In genomic region chr1:172763088-172763487, GRCh38 we compare ENCODE assay signal across 20 cellular contexts.
"Had no signal": no experiment of that assay in that cellular context is flagged by ENCODE, and none has a peak within 500 bp of the region (broad histone marks: within the 10 kb centered on the region; RNA-seq: fewer than 3 reads in every experiment).

No MANE protein-coding gene starts in this region.

- ATAC-seq: heart left ventricle; natural killer cell treated with Interleukin-12 subunit alpha and Interleukin-12 subunit beta and Interleukin-15 and Interleukin-18, amount 100 ng/mL, for 72 hours; right lobe of liver had no signal

- H3K4me3 Mint-ChIP-seq: immature natural killer cell; mesothelial cell of epicardium; natural killer cell treated with Interleukin-12 subunit alpha and Interleukin-12 subunit beta and Interleukin-15 and Interleukin-18, amount 100 ng/mL, for 72 hours; type B pancreatic cell had no signal

- H3K36me3 Mint-ChIP-seq: immature natural killer cell; mesothelial cell of epicardium; natural killer cell treated with Interleukin-12 subunit alpha and Interleukin-12 subunit beta and Interleukin-15 and Interleukin-18, amount 100 ng/mL, for 72 hours; type B pancreatic cell had no signal

- H3K27me3 Mint-ChIP-seq: progenitor cell of endocrine pancreas had no signal

- H3K27ac ChIP-seq: heart left ventricle, left ventricle myocardium inferior, ovary, right atrium auricular region, right lobe of liver, tibial nerve had no signal

- H3K4me1 ChIP-seq: heart left ventricle, left ventricle myocardium inferior, right atrium auricular region, right lobe of liver, tibial nerve had no signal

- H3K9me3 Mint-ChIP-seq: mesothelial cell of epicardium; natural killer cell treated with Interleukin-12 subunit alpha and Interleukin-12 subunit beta and Interleukin-15 and Interleukin-18, amount 100 ng/mL, for 72 hours; type B pancreatic cell had no signal

- H3K27me3 ChIP-seq: heart left ventricle, ovary, right atrium auricular region, right lobe of liver, tibial nerve had no signal

- H3K36me3 ChIP-seq: heart left ventricle, left ventricle myocardium inferior, ovary, right atrium auricular region, right lobe of liver, tibial nerve had no signal

- H3K4me1 Mint-ChIP-seq: immature natural killer cell, mesothelial cell of epicardium had no signal

- DNase-seq: heart left ventricle; hypothalamus; immature natural killer cell; left ventricle myocardium inferior; mesendoderm; naive B cell; ovary; right lobe of liver; stimulated activated CD4-positive, alpha-beta T cell treated with anti-CD3 and anti-CD28 coated beads, Interleukin-1b, Interleukin-23, amount 100 ng/mL, for 48 hours; stimulated activated CD4-positive, alpha-beta T cell treated with anti-CD3 and anti-CD28 coated beads, Interleukin-4, amount 100 ng/mL, for 1 hour; stimulated activated naive CD4-positive, alpha-beta T cell treated with Interleukin-2 at 50 U/mL for 16 hours; substantia nigra had no signal

- H3K9me3 ChIP-seq: heart left ventricle, left ventricle myocardium inferior, ovary, right atrium auricular region, right lobe of liver, tibial nerve had no signal

- H3K27ac Mint-ChIP-seq: immature natural killer cell, mesothelial cell of epicardium, progenitor cell of endocrine pancreas, type B pancreatic cell had no signal

- H3K4me3 ChIP-seq: heart left ventricle, left ventricle myocardium inferior, lung, ovary, right atrium auricular region, right lobe of liver, smooth muscle cell, tibial nerve had no signal
